9 cellular contexts compared by ENCODE assay signal in genomic region chr1:165842363-165843129, GRCh38. TPM values are rescaled to one million over a fixed set of nuclear protein-coding genes. Genes with fewer than 3 reads are reported as not detected.
DNase-seq lines count a peak whose midpoint lies in the region; TF ChIP-seq lines count a peak whose summit lies in the region.
"Had no signal": no experiment of that assay in that cellular context is flagged by ENCODE, and none has a peak within 500 bp of the region (broad histone marks: within the 10 kb centered on the region; RNA-seq: fewer than 3 reads in every experiment).

No MANE protein-coding gene starts in this region.

- peaks cover 10% of the 10 kb centered on the region; the same call in 1 of the 2 replicates for H3K36me3 Mint-ChIP-seq in HFFc6 (ENCODE audit: low read depth)

- no peak overlapping the region for H3K4me3 ChIP-seq in cardiac fibroblast (replicated peaks in 1 of 2; ENCODE audit: low read depth in 2 of 2, low read length in 2 of 2)
- peak overlapping the region; percentile 1 for H3K4me3 ChIP-seq in skeletal muscle cell (ENCODE audit: low read depth, low read length)
- H3K4me3 ChIP-seq in uterus, result no peak overlapping the region
- H3K4me3 ChIP-seq: skin epidermis had no signal

- peaks cover 58% of the 10 kb centered on the region for H3K4me1 Mint-ChIP-seq in HFFc6 (ENCODE audit: low read depth)

- no peak overlapping the region for H3K27ac ChIP-seq in uterus

- TF ChIP-seq POLR2A in uterus (IDR thresholded peaks at IDR 0.05), result no peak

- peak overlapping the region; percentile 70 for H3K4me3 Mint-ChIP-seq in HFFc6

- H3K9me3 Mint-ChIP-seq in HFFc6, result no peaks in the 10 kb centered on the region

- 0 out of 2 replicates have a peak, but pooled peaks cover 2% of the 10 kb centered on the region for H3K27me3 Mint-ChIP-seq in HFFc6 (ENCODE audit: insufficient read depth)

- intact Hi-C loops in uterus (cut with DNase I; ENCODE audit: low total_unique reads), result no loop called here

- no peaks in the 10 kb centered on the region for H3K27me3 ChIP-seq in uterus

- no peak for TF ChIP-seq CTCF in HFFc6 (IDR thresholded peaks at IDR 0.05)
- TF ChIP-seq CTCF in cardiac fibroblast (IDR thresholded peaks at IDR 0.05; ENCODE audit: low read depth, low read length), result no peak
- TF ChIP-seq CTCF in uterus (IDR thresholded peaks at IDR 0.05), result no peak

- DNase-seq in activated CD4-positive, alpha-beta T cell treated with anti-CD3 and anti-CD28 coated beads for 48 hours, result peak; percentile 29
- DNase-seq in activated CD4-positive, alpha-beta T cell treated with anti-CD3 and anti-CD28 coated beads, Interleukin-2, amount 50 U/mL, for 4 hours, result no peak
- DNase-seq in HFFc6 (peak; percentile 30), NCI-H226 (peak; percentile 34), cardiac fibroblast (ENCODE audit: low read depth in 2 of 2) (peak; percentile 47 to 51), skeletal muscle cell (ENCODE audit: low read depth) (no peak), NCI-H82 (lab: John Stamatoyannopoulos, UW) (no peak), uterus (no peak)

- H3K36me3 ChIP-seq in uterus, result no peaks in the 10 kb centered on the region

- no peaks in the 10 kb centered on the region for H3K9me3 ChIP-seq in uterus

- no peaks in the 10 kb centered on the region for H3K4me1 ChIP-seq in uterus

- H3K27ac Mint-ChIP-seq in HFFc6, result peak overlapping the region; percentile 84

RNA-seq across cellular contexts. Expression of gene UCK2, which starts 15.1 kb away (rescaled TPM):
- total RNA-seq in HFFc6 (2021; fragmentation: NEBNext Ultra II Directional; extraction: Animal tissue kit (Norgen Biotek cat#: 25700)), result 10 to 100 TPM; 42.5 to 60.0 (median 52.1) TPM
- total RNA-seq in uterus, result 10 to 100 TPM in 3 of 4 donors, 1 to 10 TPM in 1; 3.5 to 34.1 (median 25.7) TPM

Comparison
In these comparisons a context has a peak if more than half of its experiments do, and no peak if none do; other contexts are left out.
1. DNase-seq: peak in activated CD4-positive, alpha-beta T cell treated with anti-CD3 and anti-CD28 coated beads for 48 hours (single experiment), HFFc6 (single experiment), NCI-H226 (single experiment) and cardiac fibroblast (2 of 2); none in activated CD4-positive, alpha-beta T cell treated with anti-CD3 and anti-CD28 coated beads, Interleukin-2, amount 50 U/mL, for 4 hours (0 of 2), skeletal muscle cell (single experiment), NCI-H82 (single experiment) and uterus (0 of 2).